ENCODE assay signal across 19 cellular contexts in genomic region chr19:27865927-27866777, GRCh38.
DNase-seq lines count a peak whose midpoint lies in the region; FAIRE-seq and TF ChIP-seq lines count a peak whose summit lies in the region.
"Had no signal": no experiment of that assay in that cellular context is flagged by ENCODE, and none has a peak within 500 bp of the region (broad histone marks: within the 10 kb centered on the region; RNA-seq: fewer than 3 reads in every experiment).

No MANE protein-coding gene starts in this region.

- H3K4me1 ChIP-seq in esophagus muscularis mucosa: no peaks in the 10 kb centered on the region
- no peaks in the 10 kb centered on the region for H3K4me1 ChIP-seq in hepatocyte (ENCODE audit: insufficient read depth)
- H3K4me1 ChIP-seq: A549 had no signal

- H3K4me2 ChIP-seq in hepatocyte: no peak overlapping the region
- H3K4me2 ChIP-seq: A549, GM23338 had no signal

- H3K36me3 ChIP-seq in esophagus muscularis mucosa: no peaks in the 10 kb centered on the region
- H3K36me3 ChIP-seq in hepatocyte (replicated peaks; ENCODE audit: insufficient read depth, low read depth): no peaks in the 10 kb centered on the region

- H4K20me1 ChIP-seq in hepatocyte (ENCODE audit: insufficient read depth, poor library complexity, severe bottlenecking): no peaks in the 10 kb centered on the region

- no peak for TF ChIP-seq POLR2A in esophagus muscularis mucosa (IDR thresholded peaks at IDR 0.05; ENCODE audit: low read depth)

- H3K27me3 ChIP-seq in esophagus muscularis mucosa: no peaks in the 10 kb centered on the region
- no peaks in the 10 kb centered on the region for H3K27me3 ChIP-seq in hepatocyte

- FAIRE-seq in urothelium cell line (lab: Jason Lieb, UNC): peak; percentile 86
- FAIRE-seq: A549, H54 had no signal

- H3K9me2 ChIP-seq in hepatocyte (replicated peaks; ENCODE audit: insufficient read depth): no peaks in the 10 kb centered on the region

- 72% methylated on average over 6 of the region's 6 CpGs for WGBS in esophagus muscularis mucosa
- 65% methylated on average over 6 of the region's 6 CpGs for WGBS in hepatocyte (ENCODE audit: low lambda C conversion rate, missing lambda C conversion rate)

- H3K27ac ChIP-seq in esophagus muscularis mucosa (replicated peaks in 1 of 4) (no peak overlapping the region), hepatocyte (no peak overlapping the region)
- H3K27ac ChIP-seq: 22Rv1, A549, C4-2B, HL-60 had no signal

- DNase-seq in DMS53 (lab: John Stamatoyannopoulos, UW): peak; percentile 6
- DNase-seq in DMS53 treated with DMSO at 0.1 percent for 48 hours (lab: John Stamatoyannopoulos, UW; ENCODE audit: unreplicated experiment): no peak
- peak; percentile 31 for DNase-seq in esophagus muscularis mucosa (ENCODE audit: extremely low spot score)
- peak; percentile 68 for DNase-seq in urothelium cell line (ENCODE audit: low spot score)
- DNase-seq in NCI-H187 (lab: John Stamatoyannopoulos, UW): no peak
- no peak for DNase-seq in HuH-7.5 (ENCODE audit: low spot score)
- DNase-seq in hepatocyte (ENCODE audit: low spot score): no peak
- DNase-seq: AML-193; Calu3; CD4-positive, alpha-beta memory T cell; GF-D8; HCEC 1CT; KG1 had no signal

- no peak for TF ChIP-seq EP300 in esophagus muscularis mucosa (IDR thresholded peaks at IDR 0.05)

- H2AFZ ChIP-seq in hepatocyte: no peak overlapping the region
- H2AFZ ChIP-seq: GM23338 had no signal

- peaks cover 0 to 20% (median 10%) of the 10 kb centered on the region in 4 donors for H3K9me3 ChIP-seq in esophagus muscularis mucosa
- H3K9me3 ChIP-seq in hepatocyte (ENCODE audit: low read depth): no peaks in the 10 kb centered on the region

- H3K79me2 ChIP-seq in hepatocyte: no peaks in the 10 kb centered on the region

- TF ChIP-seq CTCF in esophagus muscularis mucosa (IDR thresholded peaks at IDR 0.05): no peak
- no peak for TF ChIP-seq CTCF in hepatocyte (IDR thresholded peaks at IDR 0.05; ENCODE audit: poor library complexity)

- no peak overlapping the region for H3K4me3 ChIP-seq in esophagus muscularis mucosa
- H3K4me3 ChIP-seq in hepatocyte: no peak overlapping the region
- H3K4me3 ChIP-seq: A549, GM23338 had no signal

- intact Hi-C loops in esophagus muscularis mucosa (cut with DNase I): no loop called here

Comparison
In these comparisons a context has a peak if more than half of its experiments do, and no peak if none do; other contexts are left out.
1. DNase-seq: peak in DMS53 (single experiment), esophagus muscularis mucosa (single experiment) and urothelium cell line (single experiment); none in DMS53 treated with DMSO at 0.1 percent for 48 hours (single experiment), NCI-H187 (0 of 2), HuH-7.5 (single experiment) and hepatocyte (single experiment).